In genomic region chr9:33919276-33919897, GRCh38 we compare ENCODE assay signal across 12 cellular contexts.
DNase-seq lines count a peak whose midpoint lies in the region; ATAC-seq and TF ChIP-seq lines count a peak whose summit lies in the region.
"Had no signal": no experiment of that assay in that cellular context is flagged by ENCODE, and none has a peak within 500 bp of the region (broad histone marks: within the 10 kb centered on the region; RNA-seq: fewer than 3 reads in every experiment).

No MANE protein-coding gene starts in this region.

- ATAC-seq in stimulated activated effector memory CD8-positive, alpha-beta T cell treated with anti-CD3 and anti-CD28 coated beads, Interleukin-12 subunit alpha, Interleukin-12 subunit beta, amount 100 ng/mL, for 72 hours = no peak

- H3K4me3 Mint-ChIP-seq in activated naive CD4-positive, alpha-beta T cell treated with anti-CD3 and anti-CD28 coated beads, Interleukin-2, amount 50 U/mL, for 24 hours = no peak overlapping the region
- H3K4me3 Mint-ChIP-seq in HFFc6 = no peak overlapping the region
- H3K4me3 Mint-ChIP-seq in chondrocyte (ENCODE audit: unreplicated experiment) = no peak overlapping the region
- H3K4me3 Mint-ChIP-seq in stimulated activated effector memory CD8-positive, alpha-beta T cell treated with anti-CD3 and anti-CD28 coated beads, Interleukin-12 subunit alpha, Interleukin-12 subunit beta, amount 100 ng/mL, for 72 hours = no peak overlapping the region

- H3K4me1 Mint-ChIP-seq in activated naive CD4-positive, alpha-beta T cell treated with anti-CD3 and anti-CD28 coated beads, Interleukin-2, amount 50 U/mL, for 24 hours = no peaks in the 10 kb centered on the region
- peaks cover 7% of the 10 kb centered on the region; the same call in 1 of the 2 replicates for H3K4me1 Mint-ChIP-seq in HFFc6 (ENCODE audit: low read depth)
- H3K4me1 Mint-ChIP-seq in chondrocyte (ENCODE audit: low read depth) = peaks cover 20% of the 10 kb centered on the region
- no peaks in the 10 kb centered on the region for H3K4me1 Mint-ChIP-seq in stimulated activated effector memory CD8-positive, alpha-beta T cell treated with anti-CD3 and anti-CD28 coated beads, Interleukin-12 subunit alpha, Interleukin-12 subunit beta, amount 100 ng/mL, for 72 hours

- no peaks in the 10 kb centered on the region for H3K9me3 Mint-ChIP-seq in activated naive CD4-positive, alpha-beta T cell treated with anti-CD3 and anti-CD28 coated beads, Interleukin-2, amount 50 U/mL, for 24 hours
- H3K9me3 Mint-ChIP-seq in HFFc6 = no peaks in the 10 kb centered on the region
- no peaks in the 10 kb centered on the region for H3K9me3 Mint-ChIP-seq in chondrocyte (ENCODE audit: low read depth)
- no peaks in the 10 kb centered on the region for H3K9me3 Mint-ChIP-seq in stimulated activated effector memory CD8-positive, alpha-beta T cell treated with anti-CD3 and anti-CD28 coated beads, Interleukin-12 subunit alpha, Interleukin-12 subunit beta, amount 100 ng/mL, for 72 hours

- no peaks in the 10 kb centered on the region for H3K27me3 Mint-ChIP-seq in activated naive CD4-positive, alpha-beta T cell treated with anti-CD3 and anti-CD28 coated beads, Interleukin-2, amount 50 U/mL, for 24 hours
- H3K27me3 Mint-ChIP-seq in HFFc6 (ENCODE audit: insufficient read depth) = peaks cover 11% of the 10 kb centered on the region
- H3K27me3 Mint-ChIP-seq in chondrocyte (ENCODE audit: low read depth) = no peaks in the 10 kb centered on the region

- DNase-seq in activated naive CD4-positive, alpha-beta T cell treated with anti-CD3 and anti-CD28 coated beads, Interleukin-2, amount 50 U/mL, for 16 hours = no peak
- no peak for DNase-seq in HFFc6
- no peak for DNase-seq in chondrocyte (ENCODE audit: low spot score)
- DNase-seq in stimulated activated effector memory CD8-positive, alpha-beta T cell treated with anti-CD3 and anti-CD28 coated beads, Interleukin-12 subunit alpha, Interleukin-12 subunit beta, amount 100 ng/mL, for 72 hours (ENCODE audit: low spot score in 2 of 2) = no peak
- no peak for DNase-seq in NCI-H524 (lab: John Stamatoyannopoulos, UW)
- no peak for DNase-seq in T-helper 9 cell
- DNase-seq in NCI-H146 treated with DMSO at 0.1 percent for 48 hours (lab: John Stamatoyannopoulos, UW; ENCODE audit: unreplicated experiment) = no peak
- DNase-seq: dorsolateral prefrontal cortex, hypothalamus, NCI-H2107, WERI-Rb-1 had no signal

- TF ChIP-seq CTCF in HFFc6 (IDR thresholded peaks at IDR 0.05) (no peak), chondrocyte (IDR thresholded peaks at IDR 0.05) (no peak)

- H3K36me3 Mint-ChIP-seq in activated naive CD4-positive, alpha-beta T cell treated with anti-CD3 and anti-CD28 coated beads, Interleukin-2, amount 50 U/mL, for 24 hours = peaks cover 15% of the 10 kb centered on the region
- H3K36me3 Mint-ChIP-seq in HFFc6 (ENCODE audit: low read depth) (peaks cover 40% of the 10 kb centered on the region), chondrocyte (ENCODE audit: low read depth) (peaks cover 40% of the 10 kb centered on the region)
- peaks cover 100% of the 10 kb centered on the region for H3K36me3 Mint-ChIP-seq in stimulated activated effector memory CD8-positive, alpha-beta T cell treated with anti-CD3 and anti-CD28 coated beads, Interleukin-12 subunit alpha, Interleukin-12 subunit beta, amount 100 ng/mL, for 72 hours

- peak overlapping the region; percentile 76 for H3K27ac Mint-ChIP-seq in activated naive CD4-positive, alpha-beta T cell treated with anti-CD3 and anti-CD28 coated beads, Interleukin-2, amount 50 U/mL, for 24 hours
- peak overlapping the region; percentile 59 for H3K27ac Mint-ChIP-seq in HFFc6
- peak overlapping the region; percentile 39 for H3K27ac Mint-ChIP-seq in chondrocyte (ENCODE audit: unreplicated experiment)
- peak overlapping the region; percentile 91 for H3K27ac Mint-ChIP-seq in stimulated activated effector memory CD8-positive, alpha-beta T cell treated with anti-CD3 and anti-CD28 coated beads, Interleukin-12 subunit alpha, Interleukin-12 subunit beta, amount 100 ng/mL, for 72 hours

Comparison
In these comparisons a context has a peak if more than half of its experiments do, and no peak if none do; other contexts are left out.
1. H3K27ac Mint-ChIP-seq: peak in every context shown above with its lines; median percentile 91 in stimulated activated effector memory CD8-positive, alpha-beta T cell treated with anti-CD3 and anti-CD28 coated beads, Interleukin-12 subunit alpha, Interleukin-12 subunit beta, amount 100 ng/mL, for 72 hours; 76 in activated naive CD4-positive, alpha-beta T cell treated with anti-CD3 and anti-CD28 coated beads, Interleukin-2, amount 50 U/mL, for 24 hours; 59 in HFFc6; 39 in chondrocyte.